Comparison of ENCODE assay signal across 27 cellular contexts in genomic region chr14:29264865-29265264, GRCh38.
"Had no signal": no experiment of that assay in that cellular context is flagged by ENCODE, and none has a peak within 500 bp of the region (broad histone marks: within the 10 kb centered on the region; RNA-seq: fewer than 3 reads in every experiment).

No MANE protein-coding gene starts in this region.

- H3K9me3 ChIP-seq: left lung, lower lobe of right lung, psoas muscle, sigmoid colon, suprapubic skin, thoracic aorta, tibial artery, upper lobe of right lung had no signal

- H2AFZ ChIP-seq: hepatocyte, parathyroid adenoma had no signal

- H3K9ac ChIP-seq: parathyroid adenoma had no signal

- H3K36me3 ChIP-seq: heart right ventricle, left lung, lower lobe of right lung, sigmoid colon, spleen, suprapubic skin, thoracic aorta, tibial artery, upper lobe of right lung had no signal

- H3K27ac ChIP-seq: heart right ventricle, hepatocyte, left lung, lower lobe of right lung, parathyroid adenoma, psoas muscle, spleen, suprapubic skin, thoracic aorta, tibial artery, upper lobe of right lung had no signal

- DNase-seq: heart right ventricle; kidney; left colon; left lung; lower lobe of right lung; mammary epithelial cell; mesenchymal stem cell; naive thymus-derived CD8-positive, alpha-beta T cell; nucleus accumbens; psoas muscle; retina; right cardiac atrium; sigmoid colon; small intestine; spleen; stimulated activated CD4-positive, alpha-beta T cell treated with anti-CD3 and anti-CD28 coated beads, Interleukin-4, amount 100 ng/mL, for 24 hours; stimulated activated naive CD4-positive, alpha-beta T cell; tibial artery; trophoblast cell; upper lobe of right lung had no signal

- FAIRE-seq: islet of Langerhans, kidney, small intestine, urothelium cell line had no signal

- ATAC-seq: heart right ventricle; left colon; left lung; lower lobe of right lung; naive thymus-derived CD8-positive, alpha-beta T cell; psoas muscle; right cardiac atrium; stimulated activated effector memory CD8-positive, alpha-beta T cell treated with anti-CD3 and anti-CD28 coated beads, Interleukin-12 subunit alpha, Interleukin-12 subunit beta, amount 100 ng/mL, for 72 hours; upper lobe of right lung had no signal

- H3K4me2 ChIP-seq: hepatocyte had no signal

- H3K4me1 ChIP-seq: heart right ventricle, left lung, lower lobe of right lung, parathyroid adenoma, psoas muscle, spleen, suprapubic skin, tibial artery, upper lobe of right lung had no signal

- H3K27me3 ChIP-seq: heart right ventricle, hepatocyte, left lung, sigmoid colon, spleen, suprapubic skin, tibial artery, upper lobe of right lung had no signal

- H3K4me3 ChIP-seq: heart right ventricle, hepatocyte, left lung, lower lobe of right lung, psoas muscle, sigmoid colon, spleen, suprapubic skin, thoracic aorta, tibial artery, upper lobe of right lung had no signal

- H3K79me2 ChIP-seq: hepatocyte, parathyroid adenoma had no signal
